In the genomic region with DNA sequence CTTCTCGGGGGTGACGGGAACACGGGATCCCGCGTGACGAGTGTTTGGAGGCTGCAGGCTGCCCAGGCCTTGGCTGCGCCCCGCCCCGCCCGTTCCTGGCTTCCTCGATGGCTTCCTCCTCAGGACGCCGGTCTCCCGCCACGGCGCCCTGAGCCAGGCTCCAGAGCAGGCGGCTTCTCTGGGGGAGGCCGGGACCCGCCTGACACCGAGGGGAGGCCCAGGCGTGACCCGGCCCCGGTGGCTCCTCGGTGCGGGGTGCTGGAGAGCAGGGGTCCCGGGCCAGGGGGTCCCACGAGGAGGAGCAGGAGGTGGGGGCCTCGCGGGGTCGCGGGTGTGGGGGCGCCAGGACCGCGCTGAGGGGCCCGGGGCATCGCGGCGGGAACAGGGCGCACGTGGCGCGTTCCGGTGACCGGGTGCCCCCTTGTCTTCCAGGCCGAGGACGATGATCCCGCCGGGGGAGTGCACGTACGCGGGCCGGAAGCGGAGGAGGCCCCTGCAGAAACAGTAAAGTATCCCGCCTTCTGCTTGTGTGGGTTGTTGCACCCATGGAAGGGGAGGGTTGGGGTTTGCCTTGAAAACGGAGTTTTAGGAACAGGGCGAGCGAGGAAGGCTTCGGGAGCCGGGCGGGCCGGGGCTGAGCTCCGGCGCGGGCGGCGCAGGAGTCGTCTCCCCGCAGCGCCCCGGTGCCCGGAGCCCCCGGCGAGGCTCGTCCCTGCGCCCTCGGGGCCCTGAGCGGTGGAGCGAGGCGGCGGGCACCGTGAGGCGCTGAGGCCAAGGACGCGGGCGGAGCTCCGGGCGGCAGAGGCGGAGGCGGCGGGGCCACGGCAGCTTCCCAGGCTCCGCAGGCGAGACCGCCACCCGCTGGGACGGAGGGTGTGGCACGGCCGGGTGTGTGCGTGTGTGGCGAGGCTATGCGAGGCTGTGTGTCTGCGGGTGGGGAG, we compare ENCODE assay signal across 8 cellular contexts. TPM values are rescaled to one million over a fixed set of nuclear protein-coding genes. Genes with fewer than 3 reads are reported as not detected.
DNase-seq lines count a peak whose midpoint lies in the region; ATAC-seq and TF ChIP-seq lines count a peak whose summit lies in the region.

No MANE protein-coding gene starts in this region.

- POLR2A ChIA-PET in activated CD4-positive, alpha-beta memory T cell treated with anti-CD3 and anti-CD28 coated beads, Interleukin-2, amount 10 ng/mL, durations not matched to agents 7 days and 5 days (lab: Charles Lee) = interaction anchor here (1.0 to 1.8 kb wide), 10 partner anchors 11 to 73 kb away, joined by 3 to 9 read pairs (median 4); a partner anchor contains a TSS
- POLR2A ChIA-PET in naive thymus-derived CD8-positive, alpha-beta T cell (lab: Charles Lee) = interaction anchor here (1.0 kb wide), 1 partner anchor 35 kb away, joined by 3 read pairs; no protein-coding TSS in a partner anchor

- peak overlapping the region; percentile 77 for H3K4me3 Mint-ChIP-seq in activated CD4-positive, alpha-beta memory T cell treated with anti-CD3 and anti-CD28 coated beads, Interleukin-2, amount 10 ng/mL, durations not matched to agents 7 days and 5 days
- peak overlapping the region; percentile 63 to 87 (median 81) for H3K4me3 Mint-ChIP-seq in naive thymus-derived CD8-positive, alpha-beta T cell

- H3K27me3 ChIP-seq in esophagus (ENCODE audit: control insufficient read depth in 1 of 2, insufficient read depth in 2 of 2, low read length in 2 of 2) (no peaks in the 10 kb centered on the region), upper lobe of right lung (no peaks in the 10 kb centered on the region)

- H3K27ac Mint-ChIP-seq in activated CD4-positive, alpha-beta memory T cell treated with anti-CD3 and anti-CD28 coated beads, Interleukin-2, amount 10 ng/mL, durations not matched to agents 7 days and 5 days = peak overlapping the region; percentile 75
- peak overlapping the region in 4 of 10 donors; percentile 43 to 87 (median 65) for H3K27ac Mint-ChIP-seq in naive thymus-derived CD8-positive, alpha-beta T cell

- ATAC-seq in GM18909 (IDR thresholded peaks at IDR 0.05; ENCODE audit: poor library complexity, unreplicated experiment) (peak; percentile 63), HG03521 (IDR thresholded peaks at IDR 0.05; ENCODE audit: unreplicated experiment) (peak; percentile 48), upper lobe of right lung (peak; percentile 91), HG03342 (IDR thresholded peaks at IDR 0.05; ENCODE audit: unreplicated experiment) (no peak)
- ATAC-seq in naive thymus-derived CD8-positive, alpha-beta T cell = peak; percentile 85 to 93

- intact Hi-C loops in upper lobe of right lung (cut with DNase I) = no loop called here

- H3K9me3 ChIP-seq in esophagus (ENCODE audit: control insufficient read depth in 2 of 2, insufficient read depth in 1 of 2, low read depth in 1 of 2, low read length in 1 of 2) (no peaks in the 10 kb centered on the region), upper lobe of right lung (no peaks in the 10 kb centered on the region)

- peak; percentile 64 for DNase-seq in activated CD4-positive, alpha-beta memory T cell treated with anti-CD3 and anti-CD28 coated beads, Interleukin-2, amount 10 ng/mL, durations not matched to agents 7 days and 5 days
- peak in 9 of 10 donors; percentile 30 to 73 (median 47) for DNase-seq in naive thymus-derived CD8-positive, alpha-beta T cell
- DNase-seq in upper lobe of right lung (peak; percentile 84), SKM-1 treated with dmso at 0.1 percent for 144 hours (lab: John Stamatoyannopoulos, UW; ENCODE audit: unreplicated experiment) (no peak)

- no peaks in the 10 kb centered on the region for H3K9me3 Mint-ChIP-seq in activated CD4-positive, alpha-beta memory T cell treated with anti-CD3 and anti-CD28 coated beads, Interleukin-2, amount 10 ng/mL, durations not matched to agents 7 days and 5 days
- H3K9me3 Mint-ChIP-seq in naive thymus-derived CD8-positive, alpha-beta T cell = no peaks in the 10 kb centered on the region

- H3K4me3 ChIP-seq in esophagus (ENCODE audit: low read depth in 1 of 2, low read length in 2 of 2) = peak overlapping the region; percentile 45 to 48
- peak overlapping the region; percentile 55 for H3K4me3 ChIP-seq in upper lobe of right lung

- no peaks in the 10 kb centered on the region for H3K36me3 ChIP-seq in esophagus (ENCODE audit: control insufficient read depth in 2 of 2, insufficient read depth in 2 of 2, low read length in 1 of 2)
- no peaks in the 10 kb centered on the region for H3K36me3 ChIP-seq in upper lobe of right lung

- H3K36me3 Mint-ChIP-seq in activated CD4-positive, alpha-beta memory T cell treated with anti-CD3 and anti-CD28 coated beads, Interleukin-2, amount 10 ng/mL, durations not matched to agents 7 days and 5 days (ENCODE audit: low read depth) = peaks cover 25% of the 10 kb centered on the region
- no peaks in the 10 kb centered on the region for H3K36me3 Mint-ChIP-seq in naive thymus-derived CD8-positive, alpha-beta T cell

- TF ChIP-seq CTCF in upper lobe of right lung (IDR thresholded peaks at IDR 0.05) = no peak

- H3K4me1 Mint-ChIP-seq in activated CD4-positive, alpha-beta memory T cell treated with anti-CD3 and anti-CD28 coated beads, Interleukin-2, amount 10 ng/mL, durations not matched to agents 7 days and 5 days = peaks cover 57% of the 10 kb centered on the region
- H3K4me1 Mint-ChIP-seq in naive thymus-derived CD8-positive, alpha-beta T cell = peaks cover 6 to 21% (median 14%) of the 10 kb centered on the region in 4 donors

- WGBS in esophagus, 2 donors = 25 to 26% methylated on average over 95 to 102 of the region's 102 CpGs

- CTCF ChIA-PET in activated CD4-positive, alpha-beta memory T cell treated with anti-CD3 and anti-CD28 coated beads, Interleukin-2, amount 10 ng/mL, durations not matched to agents 7 days and 5 days (lab: Charles Lee) = interaction anchor here (0.7 to 1.6 kb wide), 3 partner anchors 8 to 155 kb away, joined by 3 to 6 read pairs (median 5); no protein-coding TSS in a partner anchor

- H3K4me1 ChIP-seq in esophagus (ENCODE audit: control insufficient read depth in 2 of 2, insufficient read depth in 2 of 2, low read length in 1 of 2) (peaks cover 0 to 2% of the 10 kb centered on the region in 2 donors), upper lobe of right lung (no peaks in the 10 kb centered on the region)

- H3K27ac ChIP-seq in esophagus (ENCODE audit: low read depth in 2 of 2, low read length in 1 of 2) (peak overlapping the region; percentile 16 to 29), upper lobe of right lung (peak overlapping the region; percentile 66)

- no peaks in the 10 kb centered on the region for H3K27me3 Mint-ChIP-seq in activated CD4-positive, alpha-beta memory T cell treated with anti-CD3 and anti-CD28 coated beads, Interleukin-2, amount 10 ng/mL, durations not matched to agents 7 days and 5 days
- peaks cover 0 to 29% (median 6%) of the 10 kb centered on the region in 5 donors for H3K27me3 Mint-ChIP-seq in naive thymus-derived CD8-positive, alpha-beta T cell

RNA-seq across cellular contexts. Expression of a gene that starts 22.2 kb away (rescaled TPM):
- 10 to 100 TPM; 23.6 to 24.6 TPM for total RNA-seq in activated CD4-positive, alpha-beta memory T cell treated with anti-CD3 and anti-CD28 coated beads, Interleukin-2, amount 10 ng/mL, durations not matched to agents 7 days and 5 days
- polyA plus RNA-seq in esophagus = 1 to 10 TPM; 1.2 to 1.7 TPM
- total RNA-seq in naive thymus-derived CD8-positive, alpha-beta T cell = 1 to 10 TPM; 5.8 to 7.6 TPM
- under 1 TPM in 2 of 3 donors, not detected in 1; 0.11 to 0.23 TPM for polyA plus RNA-seq in naive thymus-derived CD8-positive, alpha-beta T cell
- total RNA-seq in upper lobe of right lung = 11.3 TPM
